Comparison of ENCODE assay signal across 8 cellular contexts in the genomic region with DNA sequence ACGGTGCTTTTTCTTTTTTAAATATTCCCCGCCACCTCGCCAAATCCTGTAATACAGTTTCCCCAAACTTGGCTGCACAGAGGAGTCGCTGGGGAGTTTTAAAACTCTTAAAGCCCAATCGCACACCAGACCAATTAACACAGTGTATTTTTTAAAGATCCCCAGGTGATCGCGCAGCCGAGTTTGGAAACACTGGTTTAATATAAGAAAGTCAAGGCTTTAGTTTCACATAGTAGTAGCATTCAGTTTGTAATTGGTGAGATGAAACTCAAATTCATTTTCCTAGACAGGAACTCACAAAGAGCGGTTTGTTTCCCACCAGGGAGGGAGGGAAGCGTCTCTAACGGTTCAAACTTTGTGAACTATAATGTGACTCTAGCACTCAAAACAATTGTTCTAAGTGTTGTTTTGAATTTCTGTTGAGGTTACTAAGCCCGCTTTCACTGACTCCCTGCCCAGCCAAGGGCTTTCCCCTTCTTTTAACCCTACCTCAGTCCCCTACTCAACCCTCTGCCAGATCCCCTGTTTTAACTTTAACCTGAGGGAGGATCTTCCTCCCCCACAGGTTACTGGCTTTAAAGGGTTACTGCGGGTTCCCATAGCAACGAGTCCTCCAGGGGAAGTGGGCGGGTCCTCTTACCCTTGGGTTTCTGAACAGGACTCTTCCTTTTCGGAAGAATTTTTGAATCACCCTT. TPM values are rescaled to one million over a fixed set of nuclear protein-coding genes. Genes with fewer than 3 reads are reported as not detected.
DNase-seq lines count a peak whose midpoint lies in the region; ATAC-seq and TF ChIP-seq lines count a peak whose summit lies in the region.

No MANE protein-coding gene starts in this region.

- no peaks in the 10 kb centered on the region for H3K9me3 ChIP-seq in AG04450 (ENCODE audit: control insufficient read depth, insufficient read depth, low read length)

- ATAC-seq in GM18870 (IDR thresholded peaks at IDR 0.05; ENCODE audit: unreplicated experiment) (peak; percentile 65), GM18520 (IDR thresholded peaks at IDR 0.05; ENCODE audit: unreplicated experiment) (no peak)

- H3K27ac ChIP-seq in AG04450 (ENCODE audit: low read depth, low read length): peak overlapping the region; percentile 62

- peaks cover 24% of the 10 kb centered on the region for H3K4me1 Mint-ChIP-seq in activated naive CD4-positive, alpha-beta T cell treated with anti-CD3 and anti-CD28 coated beads, Interleukin-2, amount 50 U/mL, for 24 hours
- peaks cover 18% of the 10 kb centered on the region for H3K4me1 Mint-ChIP-seq in glutamatergic neuron (ENCODE audit: low read depth, unreplicated experiment)

- POLR2A ChIA-PET in AG04450 (lab: Yijun Ruan, JAX): interaction anchor here (0.6 kb wide), 1 partner anchor 11 kb away, joined by 4 read pairs; no protein-coding TSS in a partner anchor

- CTCF ChIA-PET in AG04450 (lab: Charles Lee): interaction anchor here (1.0 kb wide), 1 partner anchor 26 kb away, joined by 3 read pairs; the partner anchor contains the start of gene BTBD3

- peak overlapping the region; percentile 73 for H3K4me3 ChIP-seq in AG04450 (ENCODE audit: low read depth, low read length)

- no peaks in the 10 kb centered on the region for H3K36me3 Mint-ChIP-seq in activated naive CD4-positive, alpha-beta T cell treated with anti-CD3 and anti-CD28 coated beads, Interleukin-2, amount 50 U/mL, for 24 hours
- no peaks in the 10 kb centered on the region for H3K36me3 Mint-ChIP-seq in glutamatergic neuron (ENCODE audit: unreplicated experiment)

- DNase-seq in AG04450 (ENCODE audit: low read depth, low spot score) (no peak), HS-5 (ENCODE audit: low read depth) (peak; percentile 64), NOMO-1 (lab: John Stamatoyannopoulos, UW; ENCODE audit: unreplicated experiment in 2 of 2) (peak; percentile 26 to 55), glutamatergic neuron (peak; percentile 66), nucleus accumbens (lab: John Stamatoyannopoulos, UW) (peak in 32 of 56 donors; percentile 1 to 71 (median 22))

- no peaks in the 10 kb centered on the region for H3K27me3 ChIP-seq in AG04450 (ENCODE audit: control insufficient read depth, insufficient read depth, low read length)

- H3K27ac Mint-ChIP-seq in activated naive CD4-positive, alpha-beta T cell treated with anti-CD3 and anti-CD28 coated beads, Interleukin-2, amount 50 U/mL, for 24 hours: no peak overlapping the region
- H3K27ac Mint-ChIP-seq in glutamatergic neuron (ENCODE audit: unreplicated experiment): no peak overlapping the region

- no peaks in the 10 kb centered on the region for H3K9me3 Mint-ChIP-seq in activated naive CD4-positive, alpha-beta T cell treated with anti-CD3 and anti-CD28 coated beads, Interleukin-2, amount 50 U/mL, for 24 hours
- H3K9me3 Mint-ChIP-seq in glutamatergic neuron (ENCODE audit: unreplicated experiment): peaks cover 4% of the 10 kb centered on the region

- TF ChIP-seq CTCF in AG04450 (IDR thresholded peaks at IDR 0.05; ENCODE audit: low read depth, low read length) (no peak), glutamatergic neuron (IDR thresholded peaks at IDR 0.05; ENCODE audit: partially characterized antibody, unreplicated experiment) (no peak)

- peak overlapping the region; percentile 81 for H3K4me3 Mint-ChIP-seq in activated naive CD4-positive, alpha-beta T cell treated with anti-CD3 and anti-CD28 coated beads, Interleukin-2, amount 50 U/mL, for 24 hours
- H3K4me3 Mint-ChIP-seq in glutamatergic neuron (ENCODE audit: unreplicated experiment): peak overlapping the region; percentile 89

- peaks cover 15% of the 10 kb centered on the region for H3K27me3 Mint-ChIP-seq in activated naive CD4-positive, alpha-beta T cell treated with anti-CD3 and anti-CD28 coated beads, Interleukin-2, amount 50 U/mL, for 24 hours
- peaks cover 4% of the 10 kb centered on the region for H3K27me3 Mint-ChIP-seq in glutamatergic neuron (ENCODE audit: unreplicated experiment)

RNA-seq across cellular contexts. Expression of gene BTBD3, which starts 25.7 kb away (rescaled TPM):
- 49.3 and 55.5 TPM in 2 replicates for polyA plus RNA-seq in AG04450 (2011; rRNA removed)
- 72.2 and 76.7 TPM in 2 replicates for polyA minus RNA-seq in AG04450 (2011; rRNA and poly(A)+ RNA removed)
- 24.3 TPM for total RNA-seq in glutamatergic neuron (ENCODE audit: unreplicated experiment)
